Comparison of ENCODE assay signal across 14 cellular contexts in genomic region chr2:37800176-37800835, GRCh38.
"Had no signal": no experiment of that assay in that cellular context is flagged by ENCODE, and none has a peak within 500 bp of the region (broad histone marks: within the 10 kb centered on the region; RNA-seq: fewer than 3 reads in every experiment).

No MANE protein-coding gene starts in this region.

- H3K36me3 Mint-ChIP-seq: natural killer cell; stimulated activated naive B cell treated with anti-CD40 and anti-IgM and Interleukin-4, amounts not matched to agents 10 μg/mL and 1 μg/mL and 100 μg/mL, for 72 hours had no signal

- H3K27me3 Mint-ChIP-seq: activated CD4-positive, alpha-beta memory T cell treated with anti-CD3 and anti-CD28 coated beads, Interleukin-2, amount 10 ng/mL, durations not matched to agents 7 days and 5 days; progenitor cell of endocrine pancreas; stimulated activated naive B cell treated with anti-CD40 and anti-IgM and Interleukin-4, amounts not matched to agents 10 μg/mL and 1 μg/mL and 100 μg/mL, for 72 hours had no signal

- H3K4me3 Mint-ChIP-seq: activated CD4-positive, alpha-beta memory T cell treated with anti-CD3 and anti-CD28 coated beads, Interleukin-2, amount 10 ng/mL, durations not matched to agents 7 days and 5 days; natural killer cell; stimulated activated naive B cell treated with anti-CD40 and anti-IgM and Interleukin-4, amounts not matched to agents 10 μg/mL and 1 μg/mL and 100 μg/mL, for 72 hours had no signal

- H3K36me3 ChIP-seq: cardiac muscle cell, esophagus muscularis mucosa, lower lobe of right lung, tibial nerve had no signal

- H3K9me3 ChIP-seq: esophagus muscularis mucosa, lower lobe of right lung, tibial nerve had no signal

- H3K27me3 ChIP-seq: cardiac muscle cell, esophagus muscularis mucosa, tibial nerve had no signal

- H3K9me3 Mint-ChIP-seq: activated CD4-positive, alpha-beta memory T cell treated with anti-CD3 and anti-CD28 coated beads, Interleukin-2, amount 10 ng/mL, durations not matched to agents 7 days and 5 days; natural killer cell had no signal

- DNase-seq: activated CD4-positive, alpha-beta memory T cell treated with anti-CD3 and anti-CD28 coated beads, Interleukin-2, amount 10 ng/mL, durations not matched to agents 7 days and 5 days; activated CD8-positive, alpha-beta memory T cell treated with anti-CD3 and anti-CD28 coated beads, Interleukin-2, amount 50 U/mL, for 4 hours; activated naive CD4-positive, alpha-beta T cell; glutamatergic neuron; left cardiac atrium; lower lobe of right lung; natural killer cell; right cardiac atrium; stimulated activated CD4-positive, alpha-beta T cell treated with anti-CD3 and anti-CD28 coated beads, Interleukin-2, amount 100 ng/mL, for 24 hours; stimulated activated naive B cell treated with anti-CD40 and anti-IgM and Interleukin-4, amounts not matched to agents 10 μg/mL and 1 μg/mL and 100 μg/mL, for 72 hours had no signal

- H3K27ac ChIP-seq: cardiac muscle cell, esophagus muscularis mucosa, lower lobe of right lung, tibial nerve had no signal

- H3K4me3 ChIP-seq: cardiac muscle cell, esophagus muscularis mucosa, lower lobe of right lung, tibial nerve had no signal

- H3K27ac Mint-ChIP-seq: activated CD4-positive, alpha-beta memory T cell treated with anti-CD3 and anti-CD28 coated beads, Interleukin-2, amount 10 ng/mL, durations not matched to agents 7 days and 5 days; natural killer cell; progenitor cell of endocrine pancreas; stimulated activated naive B cell treated with anti-CD40 and anti-IgM and Interleukin-4, amounts not matched to agents 10 μg/mL and 1 μg/mL and 100 μg/mL, for 72 hours had no signal

- H3K4me1 Mint-ChIP-seq: activated CD4-positive, alpha-beta memory T cell treated with anti-CD3 and anti-CD28 coated beads, Interleukin-2, amount 10 ng/mL, durations not matched to agents 7 days and 5 days had no signal
